Comparison of ENCODE assay signal across 12 cellular contexts in the genomic region with DNA sequence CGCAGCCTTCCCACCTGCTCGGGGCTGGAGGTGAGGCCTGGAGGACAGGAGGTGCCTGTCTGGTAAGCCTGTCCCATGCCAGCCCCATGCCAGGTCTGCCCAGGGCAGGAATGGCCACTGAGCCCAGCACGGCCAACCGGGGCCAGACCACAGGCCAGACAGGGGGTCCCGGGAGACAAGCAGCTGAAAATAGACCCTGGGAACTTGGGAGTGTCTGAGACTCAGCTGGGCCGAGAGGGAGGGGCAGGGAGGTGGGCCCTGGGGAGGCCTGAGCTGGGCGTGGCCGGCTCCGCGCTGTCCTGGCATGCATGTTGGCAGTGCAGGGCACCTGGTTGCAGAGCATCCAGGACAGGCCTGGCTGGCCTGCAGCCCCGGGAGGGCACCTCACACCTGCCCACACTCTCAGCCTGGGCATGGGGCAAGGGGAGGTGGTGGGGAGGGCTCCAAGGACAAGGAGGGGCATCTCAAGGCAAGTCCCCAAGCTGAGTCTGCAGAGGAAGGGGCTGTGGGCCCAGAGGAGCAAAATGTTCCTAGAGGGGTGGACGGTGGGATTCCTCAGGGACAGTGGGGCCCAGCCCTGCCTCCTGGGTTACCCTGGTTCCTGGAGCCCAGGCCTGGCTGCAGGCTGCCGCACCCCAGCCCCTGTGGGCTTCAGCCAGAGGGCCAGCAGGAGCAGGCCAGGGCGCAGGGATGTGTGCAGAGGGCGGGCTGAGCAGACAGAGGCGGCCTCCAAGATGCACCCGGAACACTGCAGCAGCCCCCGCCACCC. TPM values are rescaled to one million over a fixed set of nuclear protein-coding genes. Genes with fewer than 3 reads are reported as not detected.
DNase-seq lines count a peak whose midpoint lies in the region; ATAC-seq and TF ChIP-seq lines count a peak whose summit lies in the region.
"Had no signal": no experiment of that assay in that cellular context is flagged by ENCODE, and none has a peak within 500 bp of the region (broad histone marks: within the 10 kb centered on the region; RNA-seq: fewer than 3 reads in every experiment).

No MANE protein-coding gene starts in this region.

- H3K4me2 ChIP-seq in parathyroid adenoma (ENCODE audit: low read length) = no peak overlapping the region
- H3K4me2 ChIP-seq: GM23338 had no signal

- H3K4me3 Mint-ChIP-seq in IgD-negative memory B cell = peak overlapping the region in 1 of 4 donors; percentile 27
- H3K4me3 Mint-ChIP-seq: GM23338 had no signal

- H3K36me3 ChIP-seq in ACC112 (ENCODE audit: insufficient read depth, low read length) = no peaks in the 10 kb centered on the region
- no peaks in the 10 kb centered on the region for H3K36me3 ChIP-seq in esophagus (ENCODE audit: control insufficient read depth in 2 of 2, insufficient read depth in 2 of 2, low read length in 1 of 2)
- H3K36me3 ChIP-seq in parathyroid adenoma (ENCODE audit: control insufficient read depth, insufficient read depth, low read length) = no peaks in the 10 kb centered on the region
- H3K36me3 ChIP-seq: ovary had no signal

- peaks cover 39% of the 10 kb centered on the region for H3K4me1 ChIP-seq in ACC112 (ENCODE audit: control insufficient read depth, insufficient read depth, low read length, unreplicated experiment)
- H3K4me1 ChIP-seq in esophagus (ENCODE audit: control insufficient read depth in 2 of 2, insufficient read depth in 2 of 2, low read length in 1 of 2) = peaks cover 11 to 51% of the 10 kb centered on the region in 2 donors
- H3K4me1 ChIP-seq in parathyroid adenoma = peaks cover 25% of the 10 kb centered on the region

- H3K79me2 ChIP-seq in ACC112 (ENCODE audit: control insufficient read depth, insufficient read depth, low read length, unreplicated experiment) (no peaks in the 10 kb centered on the region), parathyroid adenoma (no peaks in the 10 kb centered on the region)

- H3K27me3 Mint-ChIP-seq in IgD-negative memory B cell = no peaks in the 10 kb centered on the region

- H3K4me3 ChIP-seq in ACC112 (ENCODE audit: low read depth, low read length) (no peak overlapping the region), esophagus (ENCODE audit: low read depth in 1 of 2, low read length in 2 of 2) (no peak overlapping the region), parathyroid adenoma (ENCODE audit: low read depth, low read length) (no peak overlapping the region)
- H3K4me3 ChIP-seq: GM23338, ovary had no signal

- DNase-seq in superior temporal gyrus (ENCODE audit: extremely low spot score) (no peak), GM19240 (ENCODE audit: insufficient read length, low spot score) (no peak), NOMO-1 (lab: John Stamatoyannopoulos, UW; ENCODE audit: unreplicated experiment in 2 of 2) (no peak)
- DNase-seq: hippocampal formation, NCI-H1930, ovary had no signal

- no peak overlapping the region for H2AFZ ChIP-seq in ACC112 (ENCODE audit: low read length, unreplicated experiment)
- no peak overlapping the region for H2AFZ ChIP-seq in parathyroid adenoma
- H2AFZ ChIP-seq: GM23338 had no signal

- H3K9me3 Mint-ChIP-seq in IgD-negative memory B cell = no peaks in the 10 kb centered on the region
- H3K9me3 Mint-ChIP-seq: GM23338 had no signal

- H3K36me3 Mint-ChIP-seq in IgD-negative memory B cell = peaks cover under 1% of the 10 kb centered on the region

- H3K27ac Mint-ChIP-seq in IgD-negative memory B cell = peak overlapping the region; percentile 85 to 100 (median 100)
- H3K27ac Mint-ChIP-seq: GM23338 had no signal

- H3K27me3 ChIP-seq in ACC112 (ENCODE audit: insufficient read depth, low read length) = peaks cover 5% of the 10 kb centered on the region; the same call in 1 of the 2 replicates
- H3K27me3 ChIP-seq in esophagus (ENCODE audit: control insufficient read depth in 1 of 2, insufficient read depth in 2 of 2, low read length in 2 of 2) = no peaks in the 10 kb centered on the region
- H3K27me3 ChIP-seq in parathyroid adenoma (ENCODE audit: control insufficient read depth, insufficient read depth, low read length) = peaks cover 7% of the 10 kb centered on the region
- H3K27me3 ChIP-seq: ovary had no signal

- H3K4me1 Mint-ChIP-seq in IgD-negative memory B cell = peaks cover 17 to 31% (median 29%) of the 10 kb centered on the region in 3 donors

- H3K27ac ChIP-seq in ACC112 (ENCODE audit: low read depth, low read length) (peak overlapping the region; percentile 100; the same call in 1 of the 2 replicates), esophagus (ENCODE audit: low read depth in 2 of 2, low read length in 1 of 2) (peak overlapping the region; percentile 94 to 97), parathyroid adenoma (peak overlapping the region; percentile 87)
- H3K27ac ChIP-seq: ovary had no signal

- H3K9ac ChIP-seq in parathyroid adenoma = no peak overlapping the region

- no peak for TF ChIP-seq CTCF in parathyroid adenoma (IDR thresholded peaks at IDR 0.05)

- no peak for ATAC-seq in activated CD4-positive, CD25-positive, alpha-beta regulatory T cell treated with anti-CD3 and anti-CD28 coated beads, Interleukin-2, amount 50 U/mL, for 24 hours
- ATAC-seq: GM23338 had no signal

- H3K9me3 ChIP-seq in esophagus (ENCODE audit: control insufficient read depth in 2 of 2, insufficient read depth in 1 of 2, low read depth in 1 of 2, low read length in 1 of 2) (no peaks in the 10 kb centered on the region), parathyroid adenoma (ENCODE audit: control insufficient read depth, low read length) (no peaks in the 10 kb centered on the region)
- H3K9me3 ChIP-seq: ovary had no signal

- WGBS in esophagus, 2 donors = 31 to 55% methylated on average over 18 of the region's 18 CpGs

RNA-seq across cellular contexts. Expression of a gene that starts 3.2 kb away (rescaled TPM):
- 1,925 TPM for polyA plus RNA-seq in IgD-negative memory B cell
- polyA plus RNA-seq in esophagus = 10 to 100 TPM; 78.0 to 99.3 TPM

RNA-seq across cellular contexts. Expression of a gene that starts 7.6 kb away (rescaled TPM):
- polyA plus RNA-seq in IgD-negative memory B cell (11.8 TPM), esophagus (10 to 100 TPM; 11.8 to 17.6 TPM)

RNA-seq across cellular contexts. Expression of a gene that starts 8.9 kb away (rescaled TPM):
- polyA plus RNA-seq in IgD-negative memory B cell (70.8 TPM), esophagus (100 to 1,000 TPM in 1 of 2 donors, 10 to 100 TPM in 1; 99.5 to 145 TPM)

RNA-seq across cellular contexts. Expression of a gene that starts 42.9 kb away (rescaled TPM):
- polyA plus RNA-seq in IgD-negative memory B cell (5.5 TPM), esophagus (1 to 10 TPM in 1 of 2 donors, under 1 TPM in 1; 0.29 to 1.3 TPM)

Comparison
In these comparisons a context has a peak if more than half of its experiments do, and no peak if none do; other contexts are left out.
1. RNA of a gene that starts 3.2 kb away (polyA plus RNA-seq): 1,925 TPM in IgD-negative memory B cell (single experiment); 78.0 to 99.3 TPM in esophagus; every median in the first group is over 10 times any median in the second.
2. Peak in every context shown above with its lines, with median percentiles within 50 percentile points of each other: H3K27ac ChIP-seq.